Comparison of ENCODE assay signal across 23 cellular contexts in the genomic region with DNA sequence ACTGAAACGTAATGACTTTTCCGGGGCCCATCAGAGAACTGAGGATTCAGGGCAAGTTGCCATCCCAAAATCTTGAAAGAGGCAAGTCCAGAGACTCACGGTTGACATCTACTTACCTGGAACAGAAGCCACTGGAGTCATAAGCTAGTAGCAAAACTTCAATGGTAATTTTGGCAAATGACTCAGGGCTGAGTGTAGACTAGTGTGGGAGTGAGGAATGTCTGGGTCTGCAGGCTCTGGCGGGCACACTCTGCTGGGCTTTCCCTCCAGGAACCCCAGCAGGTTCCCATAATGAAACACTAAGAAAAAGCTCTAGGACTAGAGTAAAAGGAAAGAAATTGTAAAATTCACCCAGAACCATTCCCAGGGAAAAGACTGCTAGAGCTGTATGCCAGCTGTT.
DNase-seq lines count a peak whose midpoint lies in the region; ATAC-seq, FAIRE-seq and TF ChIP-seq lines count a peak whose summit lies in the region.
"Had no signal": no experiment of that assay in that cellular context is flagged by ENCODE, and none has a peak within 500 bp of the region (broad histone marks: within the 10 kb centered on the region; RNA-seq: fewer than 3 reads in every experiment).

No MANE protein-coding gene starts in this region.

- DNase-seq in AG04449 (ENCODE audit: low read depth, low spot score) (peak; percentile 42), HT1080 (ENCODE audit: low read depth) (peak; percentile 32), astrocyte of the spinal cord (ENCODE audit: low read depth, low spot score) (peak; percentile 79), keratinocyte (ENCODE audit: low read depth, low spot score) (no peak), tibial nerve (ENCODE audit: low spot score in 2 of 2) (no peak), NCI-H526 treated with DMSO at 0.1 percent for 48 hours (lab: John Stamatoyannopoulos, UW) (no peak), ACHN (no peak)
- DNase-seq: activated CD4-positive, alpha-beta T cell treated with anti-CD3 and anti-CD28 coated beads, Interleukin-2, amount 50 U/mL, for 48 hours; DMS79 treated with DMSO at 0.1 percent for 48 hours; effector memory CD4-positive, alpha-beta T cell; left colon; midbrain; NCI-H2029 treated with DMSO at 0.1 percent for 48 hours; NCI-H524; SIG-M5; stimulated activated naive CD4-positive, alpha-beta T cell; T-helper 17 cell; upper lobe of left lung had no signal

- H3K4me3 ChIP-seq in AG04449 (ENCODE audit: low read depth, low read length) (no peak overlapping the region), astrocyte of the spinal cord (ENCODE audit: low read depth, low read length) (no peak overlapping the region), keratinocyte (ENCODE audit: control insufficient read depth in 2 of 3, extremely low read depth in 1 of 3, insufficient read depth in 2 of 3, low read depth in 1 of 3, low read length in 3 of 3) (no peak overlapping the region), tibial nerve (no peak overlapping the region)
- H3K4me3 ChIP-seq: cardiac muscle cell, neural progenitor cell, upper lobe of left lung had no signal

- H3K4me2 ChIP-seq in keratinocyte (ENCODE audit: control insufficient read depth, extremely low read depth, insufficient read depth, low read depth, low read length), result peak overlapping the region; percentile 54
- H3K4me2 ChIP-seq: neural progenitor cell had no signal

- H2AFZ ChIP-seq in keratinocyte (ENCODE audit: control insufficient read depth, low read length), result no peak overlapping the region
- H2AFZ ChIP-seq: neural progenitor cell had no signal

- TF ChIP-seq POLR2A in tibial nerve (IDR thresholded peaks at IDR 0.05), result no peak

- TF ChIP-seq CTCF in AG04449 (IDR thresholded peaks at IDR 0.05; ENCODE audit: insufficient read depth, low read length, missing control alignments), result no peak
- TF ChIP-seq CTCF in astrocyte of the spinal cord (IDR thresholded peaks at IDR 0.05; ENCODE audit: low read depth, low read length), result no peak
- no peak for TF ChIP-seq CTCF in keratinocyte (optimal IDR thresholded peaks at IDR 0.05 in 1 of 3, IDR thresholded peaks at IDR 0.05 in 1 of 3, conservative IDR thresholded peaks at IDR 0.05 in 1 of 3; ENCODE audit: extremely low read depth in 1 of 3, insufficient read depth in 2 of 3, low read length in 3 of 3)
- TF ChIP-seq CTCF in tibial nerve (IDR thresholded peaks at IDR 0.05), result no peak

- TF ChIP-seq EP300 in tibial nerve (IDR thresholded peaks at IDR 0.05), result no peak

- no peaks in the 10 kb centered on the region for H3K9me1 ChIP-seq in keratinocyte (ENCODE audit: control insufficient read depth, extremely low read depth, insufficient read depth, low read length)

- no peak for ATAC-seq in GM21526 (IDR thresholded peaks at IDR 0.05; ENCODE audit: low FRiP score, unreplicated experiment)
- ATAC-seq: left colon, T-helper 17 cell had no signal

- no peaks in the 10 kb centered on the region for H3K36me3 ChIP-seq in keratinocyte (ENCODE audit: control insufficient read depth in 2 of 2, extremely low read depth in 1 of 2, insufficient read depth in 2 of 2, low read length in 2 of 2)
- no peaks in the 10 kb centered on the region for H3K36me3 ChIP-seq in tibial nerve
- H3K36me3 ChIP-seq: cardiac muscle cell, neural progenitor cell, upper lobe of left lung had no signal

- H3K27ac ChIP-seq in keratinocyte (ENCODE audit: control insufficient read depth, insufficient read depth, low read length) (no peak overlapping the region), tibial nerve (no peak overlapping the region)
- H3K27ac ChIP-seq: cardiac muscle cell, HL-60, neural progenitor cell, upper lobe of left lung had no signal

- no peaks in the 10 kb centered on the region for H3K27me3 ChIP-seq in keratinocyte (ENCODE audit: control insufficient read depth, extremely low read depth, insufficient read depth, low read length)
- H3K27me3 ChIP-seq in tibial nerve, result no peaks in the 10 kb centered on the region
- H3K27me3 ChIP-seq: cardiac muscle cell, neural progenitor cell, upper lobe of left lung had no signal

- H3K9ac ChIP-seq in keratinocyte (ENCODE audit: control insufficient read depth, extremely low read depth, insufficient read depth, low read length), result no peak overlapping the region
- H3K9ac ChIP-seq: neural progenitor cell had no signal

- H3K4me1 ChIP-seq in keratinocyte (ENCODE audit: control insufficient read depth, extremely low read depth, insufficient read depth, low read length), result peaks cover 10% of the 10 kb centered on the region
- no peaks in the 10 kb centered on the region for H3K4me1 ChIP-seq in tibial nerve
- H3K4me1 ChIP-seq: neural progenitor cell, upper lobe of left lung had no signal

- no peaks in the 10 kb centered on the region for H4K20me1 ChIP-seq in keratinocyte (ENCODE audit: control insufficient read depth, extremely low read depth, insufficient read depth, low read length)

- H3K9me3 ChIP-seq in keratinocyte (ENCODE audit: control insufficient read depth, low read depth, low read length) (no peaks in the 10 kb centered on the region), tibial nerve (peaks cover 0 to 3% (median 0%) of the 10 kb centered on the region in 4 donors)
- H3K9me3 ChIP-seq: upper lobe of left lung had no signal

- H3K79me2 ChIP-seq in keratinocyte (ENCODE audit: control insufficient read depth, insufficient read depth, low read length), result no peaks in the 10 kb centered on the region

- CTCF ChIA-PET in AG04449 (lab: Yijun Ruan, JAX), result interaction anchor here (0.8 to 1.1 kb wide), 4 partner anchors 9 to 632 kb away, joined by 3 read pairs; no protein-coding TSS in a partner anchor

- dilution Hi-C loops in keratinocyte (cut with MboI; ENCODE audit: extremely low pct_ligation_motif_present, low sequenced_read_pairs), result no loop called here

- in situ Hi-C loops in astrocyte of the spinal cord (cut with HindIII; ENCODE audit: low sequenced_read_pairs) (no loop called here), ACHN (cut with HindIII; ENCODE audit: low pct_ligation_motif_present, low pct_unique_long_range_greater_than_20kb, low sequenced_read_pairs) (no loop called here)

- POLR2A ChIA-PET in AG04449 (lab: Yijun Ruan, JAX), result interaction anchor here (0.6 kb wide), 1 partner anchor 123 kb away, joined by 3 read pairs; no protein-coding TSS in a partner anchor

- WGBS in tibial nerve, 2 donors, result 81 to 82% methylated on average over 4 of the region's 4 CpGs

- peak; percentile 92 for FAIRE-seq in keratinocyte (lab: Jason Lieb, UNC)
- FAIRE-seq: H54 had no signal

Comparison
In these comparisons a context has a peak if more than half of its experiments do, and no peak if none do; other contexts are left out.
1. DNase-seq: peak in AG04449 (single experiment), HT1080 (single experiment) and astrocyte of the spinal cord (single experiment); none in keratinocyte (single experiment), tibial nerve (0 of 2), NCI-H526 treated with DMSO at 0.1 percent for 48 hours (single experiment) and ACHN (single experiment).